11 cellular contexts compared by ENCODE assay signal in the genomic region with DNA sequence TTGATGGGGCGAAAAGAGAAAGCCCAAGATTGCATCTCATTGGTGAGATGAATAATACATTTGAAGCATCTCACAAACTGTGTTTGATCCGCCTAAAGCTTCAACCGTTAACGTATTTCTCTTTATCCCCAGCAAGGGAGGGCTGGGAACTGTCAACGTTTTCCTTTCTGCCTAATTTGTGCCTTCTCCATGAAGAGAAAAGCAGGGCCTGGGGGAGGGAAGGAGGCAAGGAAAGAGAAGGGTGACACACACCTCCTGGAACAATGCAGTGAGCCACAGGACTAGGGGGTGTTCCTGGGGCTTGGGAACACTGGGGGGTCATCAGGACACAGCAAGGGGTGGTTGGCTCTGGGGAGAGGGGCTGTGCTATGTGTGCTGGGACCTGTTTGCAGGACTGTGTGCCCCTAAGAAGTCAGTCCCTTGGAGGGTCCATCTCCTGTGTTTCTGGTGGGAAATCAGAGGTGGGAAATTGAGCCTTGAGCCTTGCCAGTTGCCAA. TPM values are rescaled to one million over a fixed set of nuclear protein-coding genes. Genes with fewer than 3 reads are reported as not detected.
"Had no signal": no experiment of that assay in that cellular context is flagged by ENCODE, and none has a peak within 500 bp of the region (broad histone marks: within the 10 kb centered on the region; RNA-seq: fewer than 3 reads in every experiment).

No MANE protein-coding gene starts in this region.

- ATAC-seq: K562 had no signal

- H3K9me3 Mint-ChIP-seq: H9, HFFc6 had no signal

- H3K9ac ChIP-seq: GM23248 had no signal

- H3K27ac ChIP-seq: GM23248 had no signal

- H3K4me3 Mint-ChIP-seq: H9, HFFc6 had no signal

- H2AFZ ChIP-seq: GM23248 had no signal

- FAIRE-seq: H54, HTR-8/SVneo, K562 had no signal

- H3K4me3 ChIP-seq: GM23248, K562 had no signal

- H3K27ac Mint-ChIP-seq: HFFc6 had no signal

- DNase-seq: GM23248, GOT3, H9, HCEC 1CT, HFFc6, IMR-90, KG1 had no signal

RNA-seq across cellular contexts. Expression of gene PIPOX, which starts 18.4 kb away (rescaled TPM):
- total RNA-seq: GM23248 had no signal
- polyA plus RNA-seq: GM23248 had no signal

RNA-seq across cellular contexts. Expression of gene SEZ6, which starts 18.7 kb away (rescaled TPM):
- total RNA-seq: GM23248, HFFc6, HT-29, IMR-90, K562 had no signal
- polyA plus RNA-seq: GM23248, IMR-90, K562 had no signal
